19 cellular contexts compared by ENCODE assay signal in genomic region chrX:69015156-69015555, GRCh38.
DNase-seq lines count a peak whose midpoint lies in the region; ATAC-seq and TF ChIP-seq lines count a peak whose summit lies in the region.
"Had no signal": no experiment of that assay in that cellular context is flagged by ENCODE, and none has a peak within 500 bp of the region (broad histone marks: within the 10 kb centered on the region; RNA-seq: fewer than 3 reads in every experiment).

No MANE protein-coding gene starts in this region.

- H3K27me3 ChIP-seq in CD4-positive, alpha-beta memory T cell (ENCODE audit: insufficient read depth, low read length), result no peaks in the 10 kb centered on the region

- no peaks in the 10 kb centered on the region for H3K36me3 Mint-ChIP-seq in type B pancreatic cell
- H3K36me3 Mint-ChIP-seq in WTC11, result no peaks in the 10 kb centered on the region
- H3K36me3 Mint-ChIP-seq in CD4-positive, alpha-beta memory T cell, result no peaks in the 10 kb centered on the region
- H3K36me3 Mint-ChIP-seq: CD4-positive, CD25-positive, alpha-beta regulatory T cell had no signal

- H3K4me3 ChIP-seq in CD4-positive, alpha-beta memory T cell (ENCODE audit: low read length in 2 of 2), result no peak overlapping the region
- H3K4me3 ChIP-seq: K562 had no signal

- TF ChIP-seq CTCF in type B pancreatic cell (conservative IDR thresholded peaks at IDR 0.05), result no peak
- no peak for TF ChIP-seq CTCF in WTC11 (IDR thresholded peaks at IDR 0.05)

- CTCF ChIA-PET in WTC11 (lab: Charles Lee), result no interaction called here
- CTCF ChIA-PET in CD4-positive, alpha-beta memory T cell (lab: Charles Lee; ENCODE audit: partially characterized antibody), result no interaction called here

- intact Hi-C loops in CD4-positive, alpha-beta memory T cell (cut with micrococcal nuclease), result no loop called here

- DNase-seq in NCI-H2171 treated with DMSO at 0.1 percent for 48 hours (lab: John Stamatoyannopoulos, UW) (peak; percentile 6), NCI-H2171 (lab: John Stamatoyannopoulos, UW) (no peak), ecto neural progenitor cell (ENCODE audit: low spot score) (peak; percentile 25), mucosa of gallbladder (ENCODE audit: low spot score) (peak; percentile 9), type B pancreatic cell (ENCODE audit: extremely low spot score, unreplicated experiment) (peak; percentile 51), WTC11 (ENCODE audit: low spot score) (no peak), NCI-H446 treated with DMSO at 0.1 percent for 48 hours (lab: John Stamatoyannopoulos, UW) (no peak)
- no peak for DNase-seq in CD4-positive, alpha-beta memory T cell
- DNase-seq: Calu3; CD4-positive, CD25-positive, alpha-beta regulatory T cell; DMS53; MV-4-11; NCI-H1417 treated with DMSO at 0.1 percent for 48 hours; NCI-H1930; NCI-H774; PC-3 had no signal

- H3K4me3 Mint-ChIP-seq in type B pancreatic cell, result no peak overlapping the region
- no peak overlapping the region for H3K4me3 Mint-ChIP-seq in WTC11
- H3K4me3 Mint-ChIP-seq in CD4-positive, alpha-beta memory T cell, result no peak overlapping the region
- H3K4me3 Mint-ChIP-seq: B cell; CD4-positive, CD25-positive, alpha-beta regulatory T cell had no signal

- no peaks in the 10 kb centered on the region for H3K4me1 ChIP-seq in CD4-positive, alpha-beta memory T cell (ENCODE audit: insufficient read depth, low read length)

- H3K9me3 Mint-ChIP-seq in type B pancreatic cell (no peaks in the 10 kb centered on the region), WTC11 (peaks cover 3% of the 10 kb centered on the region)
- no peaks in the 10 kb centered on the region for H3K9me3 Mint-ChIP-seq in CD4-positive, alpha-beta memory T cell
- H3K9me3 Mint-ChIP-seq: CD4-positive, CD25-positive, alpha-beta regulatory T cell had no signal

- H3K27ac Mint-ChIP-seq in type B pancreatic cell (no peak overlapping the region), WTC11 (no peak overlapping the region)
- H3K27ac Mint-ChIP-seq in CD4-positive, alpha-beta memory T cell, result no peak overlapping the region
- H3K27ac Mint-ChIP-seq: B cell; CD4-positive, CD25-positive, alpha-beta regulatory T cell had no signal

- POLR2A ChIA-PET in WTC11 (lab: Charles Lee), result no interaction called here
- POLR2A ChIA-PET in CD4-positive, alpha-beta memory T cell (lab: Charles Lee; ENCODE audit: partially characterized antibody), result no interaction called here

- no peaks in the 10 kb centered on the region for H3K9me3 ChIP-seq in CD4-positive, alpha-beta memory T cell (ENCODE audit: control insufficient read depth in 1 of 2, low read length in 2 of 2)

- H3K27me3 Mint-ChIP-seq in type B pancreatic cell (no peaks in the 10 kb centered on the region), WTC11 (ENCODE audit: low read depth) (no peaks in the 10 kb centered on the region)
- no peaks in the 10 kb centered on the region for H3K27me3 Mint-ChIP-seq in CD4-positive, alpha-beta memory T cell
- H3K27me3 Mint-ChIP-seq: B cell had no signal

- ATAC-seq in WTC11, result no peak
- ATAC-seq: K562, PC-3 had no signal

- no peaks in the 10 kb centered on the region for H3K36me3 ChIP-seq in CD4-positive, alpha-beta memory T cell (ENCODE audit: insufficient read depth, low read length)

- H3K27ac ChIP-seq in CD4-positive, alpha-beta memory T cell (ENCODE audit: low read depth, low read length), result no peak overlapping the region
- H3K27ac ChIP-seq: 22Rv1 had no signal

- peaks cover 11% of the 10 kb centered on the region for H3K4me1 Mint-ChIP-seq in type B pancreatic cell (ENCODE audit: unreplicated experiment)
- H3K4me1 Mint-ChIP-seq in WTC11, result no peaks in the 10 kb centered on the region
- no peaks in the 10 kb centered on the region for H3K4me1 Mint-ChIP-seq in CD4-positive, alpha-beta memory T cell
- H3K4me1 Mint-ChIP-seq: B cell; CD4-positive, CD25-positive, alpha-beta regulatory T cell had no signal

TF ChIP-seq in WTC11, 78 proteins besides CTCF, POLR2A, EP300 and RAD21:
- no peak for TF ChIP-seq FOXP4 (CRISPR knock-in tag; IDR thresholded peaks at IDR 0.05)
- no peak for TF ChIP-seq HMGXB4 (CRISPR knock-in tag; IDR thresholded peaks at IDR 0.05)
- TF ChIP-seq, protein P1, sequence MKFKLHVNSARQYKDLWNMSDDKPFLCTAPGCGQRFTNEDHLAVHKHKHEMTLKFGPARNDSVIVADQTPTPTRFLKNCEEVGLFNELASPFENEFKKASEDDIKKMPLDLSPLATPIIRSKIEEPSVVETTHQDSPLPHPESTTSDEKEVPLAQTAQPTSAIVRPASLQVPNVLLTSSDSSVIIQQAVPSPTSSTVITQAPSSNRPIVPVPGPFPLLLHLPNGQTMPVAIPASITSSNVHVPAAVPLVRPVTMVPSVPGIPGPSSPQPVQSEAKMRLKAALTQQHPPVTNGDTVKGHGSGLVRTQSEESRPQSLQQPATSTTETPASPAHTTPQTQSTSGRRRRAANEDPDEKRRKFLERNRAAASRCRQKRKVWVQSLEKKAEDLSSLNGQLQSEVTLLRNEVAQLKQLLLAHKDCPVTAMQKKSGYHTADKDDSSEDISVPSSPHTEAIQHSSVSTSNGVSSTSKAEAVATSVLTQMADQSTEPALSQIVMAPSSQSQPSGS (CRISPR knock-in tag; IDR thresholded peaks at IDR 0.05; ENCODE audit: borderline replicate concordance, low read depth), result no peak
- no peak for TF ChIP-seq NR2C2 (CRISPR knock-in tag; IDR thresholded peaks at IDR 0.05)
- TF ChIP-seq GABPB1 (CRISPR knock-in tag; IDR thresholded peaks at IDR 0.05), result no peak
- no peak for TF ChIP-seq SMAD3 (CRISPR knock-in tag; IDR thresholded peaks at IDR 0.05; ENCODE audit: borderline replicate concordance)
- TF ChIP-seq STAT6 (CRISPR knock-in tag; conservative IDR thresholded peaks at IDR 0.05; ENCODE audit: low read depth), result no peak
- TF ChIP-seq JAZF1 (CRISPR knock-in tag; IDR thresholded peaks at IDR 0.05), result no peak
- no peak for TF ChIP-seq TCF7 (CRISPR knock-in tag; IDR thresholded peaks at IDR 0.05; ENCODE audit: low read depth)
- no peak for TF ChIP-seq ATF6 (CRISPR knock-in tag; IDR thresholded peaks at IDR 0.05)

Comparison
In these comparisons a context has a peak if more than half of its experiments do, and no peak if none do; other contexts are left out.
1. DNase-seq: peak in NCI-H2171 treated with DMSO at 0.1 percent for 48 hours (single experiment), ecto neural progenitor cell (single experiment), mucosa of gallbladder (single experiment) and type B pancreatic cell (single experiment); none in NCI-H2171 (single experiment), WTC11 (single experiment), CD4-positive, alpha-beta memory T cell (0 of 5) and NCI-H446 treated with DMSO at 0.1 percent for 48 hours (single experiment).